1 cellular context compared by ENCODE assay signal in the genomic region with DNA sequence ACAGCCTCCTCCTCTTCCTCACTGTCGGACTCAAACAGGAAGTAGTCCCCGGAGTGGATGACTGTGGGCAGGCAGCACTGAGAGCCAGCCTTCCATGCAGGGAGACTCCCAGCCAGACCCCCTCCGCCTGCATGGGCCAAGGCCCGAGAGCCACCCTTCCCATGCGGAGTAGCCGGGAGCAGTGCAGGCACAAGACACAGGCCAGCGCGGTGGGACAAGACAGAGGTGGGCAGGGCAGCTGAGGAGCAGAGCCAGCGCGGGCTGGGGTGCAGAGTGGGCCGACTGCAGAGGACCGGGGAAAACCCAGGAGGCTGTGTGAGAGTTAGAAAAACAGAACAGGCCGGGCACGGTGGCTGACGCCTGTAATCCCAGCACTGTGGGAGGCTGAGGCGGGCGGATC.
TF ChIP-seq lines count a peak whose summit lies in the region.

No MANE protein-coding gene starts in this region.

TF ChIP-seq in IMR-90, 13 proteins besides CTCF, POLR2A, EP300 and RAD21:
- TF ChIP-seq FOS (IDR thresholded peaks at IDR 0.05; ENCODE audit: low read depth, low read length) (no peak), RFX5 (IDR thresholded peaks at IDR 0.05; ENCODE audit: low read depth, low read length) (no peak), BHLHE40 (IDR thresholded peaks at IDR 0.05; ENCODE audit: low read depth, low read length) (no peak), MAZ (IDR thresholded peaks at IDR 0.05; ENCODE audit: borderline replicate concordance, low read depth, low read length) (no peak), NFE2L2 (IDR thresholded peaks at IDR 0.05; ENCODE audit: low read depth, low read length) (no peak), MAFK (IDR thresholded peaks at IDR 0.05; ENCODE audit: low read depth, low read length) (no peak), RCOR1 (IDR thresholded peaks at IDR 0.05; ENCODE audit: insufficient replicate concordance, low read length) (no peak), SMC3 (IDR thresholded peaks at IDR 0.05; ENCODE audit: low read depth, low read length) (no peak), ELK1 (IDR thresholded peaks at IDR 0.05; ENCODE audit: borderline replicate concordance, low read depth, low read length) (no peak), CHD1 (IDR thresholded peaks at IDR 0.05; ENCODE audit: low read depth, low read length) (no peak), CEBPB (IDR thresholded peaks at IDR 0.05; ENCODE audit: low read depth, low read length) (no peak), MXI1 (IDR thresholded peaks at IDR 0.05; ENCODE audit: borderline replicate concordance, low read depth, low read length) (no peak)
- TF ChIP-seq, protein P1, sequence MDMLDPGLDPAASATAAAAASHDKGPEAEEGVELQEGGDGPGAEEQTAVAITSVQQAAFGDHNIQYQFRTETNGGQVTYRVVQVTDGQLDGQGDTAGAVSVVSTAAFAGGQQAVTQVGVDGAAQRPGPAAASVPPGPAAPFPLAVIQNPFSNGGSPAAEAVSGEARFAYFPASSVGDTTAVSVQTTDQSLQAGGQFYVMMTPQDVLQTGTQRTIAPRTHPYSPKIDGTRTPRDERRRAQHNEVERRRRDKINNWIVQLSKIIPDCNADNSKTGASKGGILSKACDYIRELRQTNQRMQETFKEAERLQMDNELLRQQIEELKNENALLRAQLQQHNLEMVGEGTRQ (IDR thresholded peaks at IDR 0.05; ENCODE audit: low read depth, low read length), result no peak
